Comparison of ENCODE assay signal across 36 cellular contexts in genomic region chr19:34596989-34597388, GRCh38.
"Had no signal": no experiment of that assay in that cellular context is flagged by ENCODE, and none has a peak within 500 bp of the region (broad histone marks: within the 10 kb centered on the region; RNA-seq: fewer than 3 reads in every experiment).

No MANE protein-coding gene starts in this region.

- H3K36me3 ChIP-seq: adrenal gland, ascending aorta, brain microvascular endothelial cell, breast epithelium, cardiac muscle cell had no signal

- H3K36me3 Mint-ChIP-seq: activated naive CD4-positive, alpha-beta T cell treated with anti-CD3 and anti-CD28 coated beads, Interleukin-2, amount 10 ng/mL, durations not matched to agents 7 days and 5 days; brain had no signal

- H3K27ac Mint-ChIP-seq: activated naive CD4-positive, alpha-beta T cell treated with anti-CD3 and anti-CD28 coated beads for 36 hours; activated naive CD4-positive, alpha-beta T cell treated with anti-CD3 and anti-CD28 coated beads, Interleukin-2, amount 10 ng/mL, durations not matched to agents 7 days and 5 days; activated naive CD4-positive, alpha-beta T cell treated with anti-CD3 and anti-CD28 coated beads, Interleukin-2, amount 50 U/mL, for 24 hours; activated naive CD4-positive, alpha-beta T cell treated with anti-CD3 and anti-CD28 coated beads, Interleukin-2, amount 50 U/mL, for 72 hours; activated naive CD8-positive, alpha-beta T cell; activated naive CD8-positive, alpha-beta T cell treated with anti-CD3 and anti-CD28 coated beads, Interleukin-2, amount 50 U/mL, for 24 hours; activated T-cell treated with anti-CD3 and anti-CD28 coated beads, Interleukin-2, amount 50 U/mL, for 24 hours; activated T-cell treated with anti-CD3 and anti-CD28 coated beads, Interleukin-2, amount 50 U/mL, for 72 hours; activated T-helper 17 cell treated with anti-CD3 and anti-CD28 coated beads, Interleukin-2, amount 50 U/mL, for 72 hours; activated T-helper 2 cell treated with anti-CD3 and anti-CD28 coated beads, Interferon-gamma antibody, Interleukin-2, Interleukin-4, amounts not matched to agents 10 μg/mL and 5 μg/mL and 100 μg/mL, durations not matched to agents 14 hours and 24 hours and 36 hours had no signal

- H3K9me3 ChIP-seq: adrenal gland, body of pancreas, breast epithelium had no signal

- H3K4me1 ChIP-seq: adrenal gland, ascending aorta, breast epithelium had no signal

- H3K4me1 Mint-ChIP-seq: activated naive CD4-positive, alpha-beta T cell treated with anti-CD3 and anti-CD28 coated beads, Interleukin-2, amount 10 ng/mL, durations not matched to agents 7 days and 5 days; activated naive CD4-positive, alpha-beta T cell treated with anti-CD3 and anti-CD28 coated beads, Interleukin-2, amount 50 U/mL, for 24 hours; central memory CD8-positive, alpha-beta T cell had no signal

- DNase-seq: activated effector memory CD4-positive, alpha-beta T cell treated with anti-CD3 and anti-CD28 coated beads, Interleukin-2, amount 50 U/mL, for 16 hours; activated effector memory CD4-positive, alpha-beta T cell treated with Interleukin-2 at 50 U/mL for 16 hours; activated gamma-delta T cell; activated gamma-delta T cell treated with Interleukin-2 at 50 U/mL for 16 hours; activated naive CD4-positive, alpha-beta T cell; activated naive CD4-positive, alpha-beta T cell treated with anti-CD3 and anti-CD28 coated beads for 36 hours; activated naive CD4-positive, alpha-beta T cell treated with anti-CD3 and anti-CD28 coated beads, Interleukin-2, amount 10 ng/mL, durations not matched to agents 7 days and 5 days; activated naive CD4-positive, alpha-beta T cell treated with anti-CD3 and anti-CD28 coated beads, Interleukin-2, amount 50 U/mL, for 16 hours; activated naive CD4-positive, alpha-beta T cell treated with Interleukin-2 at 50 U/mL for 16 hours; activated naive CD8-positive, alpha-beta T cell treated with anti-CD3 and anti-CD28 coated beads, Interleukin-2, amount 50 U/mL, for 24 hours; activated T-cell treated with anti-CD3 and anti-CD28 coated beads, Interleukin-2, amount 50 U/mL, for 1 hour; activated T-cell treated with anti-CD3 and anti-CD28 coated beads, Interleukin-2, amount 50 U/mL, for 24 hours; activated T-cell treated with anti-CD3 and anti-CD28 coated beads, Interleukin-2, amount 50 U/mL, for 4 hours; activated T-cell treated with anti-CD3 and anti-CD28 coated beads, Interleukin-2, amount 50 U/mL, for 48 hours; activated T-cell treated with anti-CD3 and anti-CD28 coated beads, Interleukin-2, amount 50 U/mL, for 72 hours; adrenal gland; amniotic stem cell; amygdala; anterior cingulate cortex; aorta; brain microvascular endothelial cell; caudate nucleus; central memory CD4-positive, alpha-beta T cell; cerebellar nuclear complex had no signal

- H3K4me3 ChIP-seq: adrenal gland, ascending aorta, body of pancreas, breast epithelium, cardiac muscle cell had no signal

- H3K4me3 Mint-ChIP-seq: activated naive CD4-positive, alpha-beta T cell treated with anti-CD3 and anti-CD28 coated beads for 36 hours; activated naive CD4-positive, alpha-beta T cell treated with anti-CD3 and anti-CD28 coated beads, Interleukin-2, amount 10 ng/mL, durations not matched to agents 7 days and 5 days; activated naive CD4-positive, alpha-beta T cell treated with anti-CD3 and anti-CD28 coated beads, Interleukin-2, amount 50 U/mL, for 24 hours; activated naive CD8-positive, alpha-beta T cell; activated naive CD8-positive, alpha-beta T cell treated with anti-CD3 and anti-CD28 coated beads, Interleukin-2, amount 50 U/mL, for 24 hours; activated T-cell treated with anti-CD3 and anti-CD28 coated beads, Interleukin-2, amount 50 U/mL, for 24 hours; activated T-cell treated with anti-CD3 and anti-CD28 coated beads, Interleukin-2, amount 50 U/mL, for 4 hours; activated T-cell treated with anti-CD3 and anti-CD28 coated beads, Interleukin-2, amount 50 U/mL, for 72 hours; activated T-helper 1 cell treated with anti-CD3 and anti-CD28 coated beads, Interleukin-12 subunit alpha, Interleukin-12 subunit beta, Interleukin-2, Interleukin-4 antibody, amounts not matched to agents 30 ng/mL and 10 ng/mL and 1 ng/mL, durations not matched to agents 14 hours and 24 hours and 36 hours; activated T-helper 17 cell treated with anti-CD3 and anti-CD28 coated beads, Interleukin-2, amount 50 U/mL, for 72 hours; brain; central memory CD8-positive, alpha-beta T cell had no signal

- H3K27me3 ChIP-seq: adrenal gland, ascending aorta, body of pancreas, brain microvascular endothelial cell, breast epithelium, cardiac muscle cell had no signal

- H3K27ac ChIP-seq: adrenal gland, ascending aorta, brain microvascular endothelial cell, breast epithelium, cardiac muscle cell had no signal

- H3K27me3 Mint-ChIP-seq: activated naive CD4-positive, alpha-beta T cell treated with anti-CD3 and anti-CD28 coated beads, Interleukin-2, amount 10 ng/mL, durations not matched to agents 7 days and 5 days; activated naive CD4-positive, alpha-beta T cell treated with anti-CD3 and anti-CD28 coated beads, Interleukin-2, amount 50 U/mL, for 24 hours; activated naive CD8-positive, alpha-beta T cell; activated naive CD8-positive, alpha-beta T cell treated with anti-CD3 and anti-CD28 coated beads, Interleukin-2, amount 50 U/mL, for 24 hours; activated T-cell treated with anti-CD3 and anti-CD28 coated beads, Interleukin-2, amount 50 U/mL, for 24 hours; central memory CD8-positive, alpha-beta T cell had no signal

- H3K9me3 Mint-ChIP-seq: activated naive CD4-positive, alpha-beta T cell treated with anti-CD3 and anti-CD28 coated beads, Interleukin-2, amount 50 U/mL, for 24 hours; central memory CD8-positive, alpha-beta T cell had no signal

- ATAC-seq: activated naive CD4-positive, alpha-beta T cell treated with anti-CD3 and anti-CD28 coated beads, Interleukin-2, amount 50 U/mL, for 72 hours; activated naive CD8-positive, alpha-beta T cell treated with anti-CD3 and anti-CD28 coated beads, Interleukin-2, amount 50 U/mL, for 24 hours; activated T-cell treated with anti-CD3 and anti-CD28 coated beads, Interleukin-2, amount 50 U/mL, for 4 hours; activated T-cell treated with anti-CD3 and anti-CD28 coated beads, Interleukin-2, amount 50 U/mL, for 72 hours; activated T-helper 17 cell treated with anti-CD3 and anti-CD28 coated beads, Interleukin-2, amount 50 U/mL, for 72 hours; body of pancreas had no signal
